Comparison of ENCODE assay signal across 8 cellular contexts in the genomic region with DNA sequence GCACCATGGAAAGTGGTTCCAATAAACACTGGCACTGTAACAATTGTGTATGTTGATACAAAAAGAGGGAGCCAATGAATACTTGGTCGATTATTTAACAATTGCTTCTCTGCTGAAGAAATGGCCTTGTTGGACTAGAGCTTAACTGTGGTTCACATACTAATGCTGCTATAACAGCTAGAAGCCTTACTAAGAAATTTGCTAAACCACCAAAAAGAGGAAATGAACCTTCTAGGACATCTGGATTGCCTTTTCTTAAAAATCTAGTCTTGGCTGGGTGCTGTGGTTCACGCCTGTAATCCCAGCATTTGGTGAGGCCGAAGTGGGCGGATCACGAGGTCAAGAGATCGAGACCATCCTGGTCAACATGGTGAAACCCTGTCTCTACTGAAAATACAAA.
DNase-seq lines count a peak whose midpoint lies in the region; ATAC-seq lines count a peak whose summit lies in the region.
"Not testable (repeated sequence)": the region's sequence is repeated elsewhere in the genome, so short reads cannot be mapped to it uniquely, and the experiment has no call there.

No MANE protein-coding gene starts in this region.

- H3K9me3 Mint-ChIP-seq in memory B cell, result not testable (repeated sequence)

- not testable (repeated sequence) for H3K4me1 Mint-ChIP-seq in memory B cell

- not testable (repeated sequence) for H3K4me3 Mint-ChIP-seq in memory B cell

- ATAC-seq in GM18499 (IDR thresholded peaks at IDR 0.05; ENCODE audit: insufficient read depth, unreplicated experiment) (peak; percentile 96), GM18870 (IDR thresholded peaks at IDR 0.05; ENCODE audit: unreplicated experiment) (peak; percentile 92), GM19452 (IDR thresholded peaks at IDR 0.05; ENCODE audit: unreplicated experiment) (peak; percentile 85), GM21529 (IDR thresholded peaks at IDR 0.05; ENCODE audit: unreplicated experiment) (peak; percentile 97), HG02798 (IDR thresholded peaks at IDR 0.05; ENCODE audit: poor library complexity, unreplicated experiment) (peak; percentile 90), HG03095 (IDR thresholded peaks at IDR 0.05; ENCODE audit: unreplicated experiment) (peak; percentile 87), HG03460 (IDR thresholded peaks at IDR 0.05; ENCODE audit: unreplicated experiment) (peak; percentile 81), memory B cell (ENCODE audit: low read depth) (peak; percentile 98)

- H3K27ac Mint-ChIP-seq in memory B cell, result not testable (repeated sequence)

- not testable (repeated sequence) for H3K36me3 Mint-ChIP-seq in memory B cell

- H3K27me3 Mint-ChIP-seq in memory B cell, result not testable (repeated sequence)

- peak in 1 of 2 donors; percentile 8 for DNase-seq in memory B cell (ENCODE audit: low spot score in 2 of 2)
